In the genomic region with DNA sequence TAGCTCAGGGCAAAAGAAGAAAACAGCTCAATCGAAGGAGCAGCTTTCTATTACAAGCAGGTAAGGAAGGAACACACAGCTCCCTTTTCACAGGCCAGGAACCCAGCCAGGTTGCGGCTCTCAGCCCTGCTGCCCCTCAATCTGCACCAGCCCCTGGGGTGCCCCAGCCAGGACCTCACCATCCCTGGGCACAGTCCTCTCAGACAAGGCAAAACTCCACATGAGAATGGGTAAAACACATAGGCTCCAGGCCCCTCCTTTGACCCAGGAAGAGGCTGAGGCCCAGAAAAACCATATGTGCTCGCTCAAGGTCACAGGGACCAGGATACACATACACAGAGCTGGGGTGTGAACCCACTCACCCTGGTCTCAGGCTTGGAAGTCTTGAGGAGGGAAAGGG, we compare ENCODE assay signal across 21 cellular contexts.
"Had no signal": no experiment of that assay in that cellular context is flagged by ENCODE, and none has a peak within 500 bp of the region (broad histone marks: within the 10 kb centered on the region; RNA-seq: fewer than 3 reads in every experiment).

No MANE protein-coding gene starts in this region.

- ATAC-seq: effector memory CD8-positive, alpha-beta T cell; gastrocnemius medialis; left lung; lower lobe of right lung; right cardiac atrium; stimulated activated naive CD8-positive, alpha-beta T cell treated with anti-CD3 and anti-CD28 coated beads, Interleukin-15, Interleukin-2, amounts not matched to agents 100 U/mL and 50 U/mL, for 24 hours had no signal

- H3K4me1 Mint-ChIP-seq: immature natural killer cell had no signal

- H3K9me3 ChIP-seq: esophagus muscularis mucosa, gastrocnemius medialis, left lung, lower lobe of right lung, neutrophil, suprapubic skin, thyroid gland, uterus had no signal

- H3K4me3 ChIP-seq: esophagus muscularis mucosa, gastrocnemius medialis, left lung, lower lobe of right lung, smooth muscle cell, suprapubic skin, thyroid gland, uterus had no signal

- H3K27ac Mint-ChIP-seq: dendritic cell treated with granulocyte-macrophage colony-stimulating factor and Interleukin-4, amounts not matched to agents 40 ng/mL and 50 ng/mL, for 4 days; immature natural killer cell; memory B cell; nephron progenitor cell; type B pancreatic cell had no signal

- H3K27ac ChIP-seq: epithelial cell of prostate, esophagus muscularis mucosa, gastrocnemius medialis, left lung, lower lobe of right lung, neutrophil, suprapubic skin, thyroid gland, uterus had no signal

- DNase-seq: effector memory CD8-positive, alpha-beta T cell; gastrocnemius medialis; glutamatergic neuron; immature natural killer cell; lower lobe of right lung; midbrain; nephron progenitor cell; right cardiac atrium; stimulated activated CD4-positive, alpha-beta T cell treated with anti-CD3 and anti-CD28 coated beads, Interleukin-2, amount 100 ng/mL, for 48 hours; stimulated activated naive CD8-positive, alpha-beta T cell treated with anti-CD3 and anti-CD28 coated beads, Interleukin-15, Interleukin-2, amounts not matched to agents 100 U/mL and 50 U/mL, for 24 hours; thyroid gland; uterus had no signal

- H3K36me3 Mint-ChIP-seq: memory B cell, type B pancreatic cell had no signal

- H3K36me3 ChIP-seq: esophagus muscularis mucosa, gastrocnemius medialis, left lung, lower lobe of right lung, neutrophil, suprapubic skin, thyroid gland, uterus had no signal

- H3K4me2 ChIP-seq: smooth muscle cell had no signal

- H3K27me3 ChIP-seq: esophagus muscularis mucosa, gastrocnemius medialis, left lung, neutrophil, suprapubic skin, thyroid gland, uterus had no signal

- H3K4me3 Mint-ChIP-seq: dendritic cell treated with granulocyte-macrophage colony-stimulating factor and Interleukin-4, amounts not matched to agents 40 ng/mL and 50 ng/mL, for 4 days; effector memory CD8-positive, alpha-beta T cell; immature natural killer cell; memory B cell; nephron progenitor cell; type B pancreatic cell had no signal

- H3K4me1 ChIP-seq: uterus had no signal

- H3K27me3 Mint-ChIP-seq: memory B cell had no signal
